In the genomic region with DNA sequence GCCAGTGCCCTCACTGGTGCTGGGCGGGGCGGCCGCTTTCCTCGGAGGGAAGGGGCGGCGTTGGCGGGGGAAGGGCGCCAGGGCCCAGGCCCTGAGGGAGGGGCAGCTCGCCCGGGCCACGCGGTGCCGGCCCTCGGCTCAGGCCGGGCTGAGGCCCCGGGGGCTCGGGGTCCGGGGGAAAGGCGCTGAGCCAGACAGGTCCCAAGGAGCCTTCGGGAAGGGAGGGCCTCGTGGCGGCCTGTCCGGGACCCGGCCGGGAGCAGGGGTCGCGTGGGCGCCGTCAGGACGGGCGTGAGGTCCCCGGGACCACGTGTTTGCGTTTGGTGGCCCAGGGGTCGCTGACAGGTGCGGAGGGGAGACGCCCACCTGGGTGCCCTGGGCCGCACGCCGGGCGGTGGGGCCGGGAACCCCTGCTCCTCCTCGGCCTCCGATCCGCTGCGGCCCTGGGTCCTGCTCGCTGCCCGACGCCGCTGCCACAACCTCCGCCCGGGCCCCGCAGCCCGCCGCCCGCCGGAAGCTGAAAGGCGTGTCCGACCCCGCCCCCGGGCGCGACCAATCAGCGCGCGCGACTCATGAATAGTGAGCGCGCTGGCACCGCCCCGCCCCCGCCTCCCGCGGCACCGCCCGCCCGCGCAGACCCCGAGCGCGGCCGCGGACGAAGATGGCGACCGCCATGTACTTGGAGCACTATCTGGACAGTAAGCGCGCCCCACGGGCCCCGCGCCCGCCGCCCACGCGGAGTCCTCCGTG, we compare ENCODE assay signal across 8 cellular contexts. TPM values are rescaled to one million over a fixed set of nuclear protein-coding genes. Genes with fewer than 3 reads are reported as not detected.
A peak's percentile ranks its signal among the peaks of the same experiment; 100 is the strongest.
DNase-seq lines count a peak whose midpoint lies in the region; ATAC-seq lines count a peak whose summit lies in the region.

TSS of gene ING5 (plus strand) at position 635 of the 750 bp plus-strand sequence. CDS start at position 662, 27 bp downstream.

- intact Hi-C loops in left ventricle myocardium superior (cut with micrococcal nuclease), result no loop called here

- H3K36me3 ChIP-seq in urinary bladder (ENCODE audit: insufficient read depth), result no peaks in the 10 kb centered on the region

- under 1% methylated on average over 96 of the region's 96 CpGs for WGBS in urinary bladder

- peak within 1 kb of the TSS; percentile 81 for H3K4me3 ChIP-seq in urinary bladder (ENCODE audit: low read depth, low read length)

- peak within 1 kb of the TSS; percentile 96 for H3K27ac ChIP-seq in urinary bladder (ENCODE audit: low read depth)

- ATAC-seq in GM18502 (IDR thresholded peaks at IDR 0.05; ENCODE audit: poor library complexity, unreplicated experiment) (peak; percentile 64), HG02885 (IDR thresholded peaks at IDR 0.05; ENCODE audit: poor library complexity, unreplicated experiment) (peak; percentile 63), left ventricle myocardium superior (peak; percentile 86)

- H3K4me1 ChIP-seq in urinary bladder (ENCODE audit: insufficient read depth), result no peaks in the 10 kb centered on the region

- DNase-seq in NCI-H1694 (lab: John Stamatoyannopoulos, UW), result peak; percentile 87
- DNase-seq in T-helper 2 cell, result peak; percentile 89 to 97 (median 95)
- DNase-seq in amygdala (lab: John Stamatoyannopoulos, UW), result peak in 55 of 56 donors; percentile 49 to 97 (median 85)
- DNase-seq in left ventricle myocardium superior, result peak; percentile 100
- peak; percentile 67 for DNase-seq in pulmonary artery endothelial cell (ENCODE audit: low read depth, low spot score)

RNA-seq across cellular contexts. Expression of gene ING5, which starts in this region (rescaled TPM):
- total RNA-seq in left ventricle myocardium superior (16.0 TPM), pulmonary artery endothelial cell (25.0 and 36.6 TPM in 2 replicates), urinary bladder (32.9 TPM)
- 39.3 TPM for polyA plus RNA-seq in urinary bladder

Comparison
In these comparisons a context has a peak if more than half of its experiments do, and no peak if none do; other contexts are left out.
1. Peak in every context shown above with its lines: DNase-seq, ATAC-seq, H3K4me3 ChIP-seq and H3K27ac ChIP-seq.